In the genomic region with DNA sequence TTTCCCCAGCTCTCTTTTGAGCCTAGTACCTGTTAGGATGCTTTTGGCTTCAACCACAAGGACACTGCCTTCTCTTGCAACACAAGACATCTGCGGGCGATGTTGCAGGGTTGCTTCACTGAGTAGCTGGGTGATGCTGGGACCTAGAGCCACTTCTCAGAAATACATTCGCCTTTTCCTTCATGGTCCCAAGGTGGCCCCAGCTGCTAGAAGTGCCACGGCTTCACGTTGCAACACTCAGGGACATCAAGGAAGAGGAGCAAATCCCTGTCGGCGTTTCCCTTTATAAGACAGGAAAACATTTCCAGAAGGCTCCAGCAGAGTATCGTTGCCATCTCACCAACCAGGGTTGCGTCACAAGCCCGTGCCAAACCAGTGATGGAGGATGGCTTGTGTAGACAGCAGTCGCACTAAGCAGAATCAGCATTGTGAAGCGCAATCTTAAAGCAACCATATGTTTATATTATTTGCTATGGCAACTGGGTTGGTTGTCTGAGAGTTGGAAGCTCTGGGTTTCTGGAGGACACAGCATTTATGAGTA, we compare ENCODE assay signal across 1 cellular context.
TF ChIP-seq lines count a peak whose summit lies in the region.

No MANE protein-coding gene starts in this region.

TF ChIP-seq in SK-N-SH treated with all-trans-retinoic acid at 6 μM for 48 hours, 23 proteins besides CTCF, POLR2A, EP300 and RAD21 (continued from another document):
- TF ChIP-seq, protein P1, sequence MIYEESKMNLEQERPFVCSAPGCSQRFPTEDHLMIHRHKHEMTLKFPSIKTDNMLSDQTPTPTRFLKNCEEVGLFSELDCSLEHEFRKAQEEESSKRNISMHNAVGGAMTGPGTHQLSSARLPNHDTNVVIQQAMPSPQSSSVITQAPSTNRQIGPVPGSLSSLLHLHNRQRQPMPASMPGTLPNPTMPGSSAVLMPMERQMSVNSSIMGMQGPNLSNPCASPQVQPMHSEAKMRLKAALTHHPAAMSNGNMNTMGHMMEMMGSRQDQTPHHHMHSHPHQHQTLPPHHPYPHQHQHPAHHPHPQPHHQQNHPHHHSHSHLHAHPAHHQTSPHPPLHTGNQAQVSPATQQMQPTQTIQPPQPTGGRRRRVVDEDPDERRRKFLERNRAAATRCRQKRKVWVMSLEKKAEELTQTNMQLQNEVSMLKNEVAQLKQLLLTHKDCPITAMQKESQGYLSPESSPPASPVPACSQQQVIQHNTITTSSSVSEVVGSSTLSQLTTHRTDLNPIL (CRISPR knock-in tag; IDR thresholded peaks at IDR 0.05; ENCODE audit: low read depth), result no peak
- no peak for TF ChIP-seq OSR1 (CRISPR knock-in tag; IDR thresholded peaks at IDR 0.05)
- TF ChIP-seq BACH2 (CRISPR knock-in tag; IDR thresholded peaks at IDR 0.05; ENCODE audit: borderline replicate concordance), result no peak
- no peak for TF ChIP-seq TOX (CRISPR knock-in tag; IDR thresholded peaks at IDR 0.05; ENCODE audit: borderline replicate concordance)
- TF ChIP-seq ZNF8 (CRISPR knock-in tag; IDR thresholded peaks at IDR 0.05), result no peak
- no peak for TF ChIP-seq ZC3H10 (CRISPR knock-in tag; IDR thresholded peaks at IDR 0.05)
- TF ChIP-seq CSDC2 (CRISPR knock-in tag; IDR thresholded peaks at IDR 0.05), result no peak
- TF ChIP-seq TCF4 (CRISPR knock-in tag; IDR thresholded peaks at IDR 0.05; ENCODE audit: borderline replicate concordance), result no peak
- TF ChIP-seq ZNF565 (CRISPR knock-in tag; conservative IDR thresholded peaks at IDR 0.05; ENCODE audit: low read depth), result no peak
